12 cellular contexts compared by ENCODE assay signal in genomic region chr17:43536236-43537088, GRCh38. TPM values are rescaled to one million over a fixed set of nuclear protein-coding genes. Genes with fewer than 3 reads are reported as not detected.
DNase-seq lines count a peak whose midpoint lies in the region; ATAC-seq and TF ChIP-seq lines count a peak whose summit lies in the region.
"Had no signal": no experiment of that assay in that cellular context is flagged by ENCODE, and none has a peak within 500 bp of the region (broad histone marks: within the 10 kb centered on the region; RNA-seq: fewer than 3 reads in every experiment).

No MANE protein-coding gene starts in this region.

- H3K4me2 ChIP-seq in osteoblast (ENCODE audit: insufficient read depth, low read length): peak overlapping the region; percentile 60

- H3K4me1 ChIP-seq in osteoblast (ENCODE audit: insufficient read depth, low read length): peaks cover 15% of the 10 kb centered on the region

- TF ChIP-seq CTCF in brain microvascular endothelial cell (IDR thresholded peaks at IDR 0.05; ENCODE audit: low read depth, low read length, missing control alignments) (no peak), osteoblast (IDR thresholded peaks at IDR 0.05; ENCODE audit: extremely low read depth, low read depth, low read length) (no peak)

- DNase-seq in DMS53 treated with DMSO at 0.1 percent for 48 hours (lab: John Stamatoyannopoulos, UW; ENCODE audit: unreplicated experiment) (peak; percentile 29), LHCN-M2 (ENCODE audit: low read depth) (peak; percentile 93), brain microvascular endothelial cell (peak; percentile 65), osteoblast (ENCODE audit: insufficient read length, low spot score, missing footprints) (peak; percentile 95), DMS79 treated with DMSO at 0.1 percent for 48 hours (lab: John Stamatoyannopoulos, UW) (no peak), HUDEP-2 (lab: John Stamatoyannopoulos, UW; ENCODE audit: unreplicated experiment in 76 of 76) (no peak), NAMALWA (ENCODE audit: low spot score) (no peak)
- DNase-seq: activated naive CD4-positive, alpha-beta T cell treated with anti-CD3 and anti-CD28 coated beads for 36 hours; erythroblast had no signal

- H3K27ac ChIP-seq in brain microvascular endothelial cell: peak overlapping the region; percentile 16
- peak overlapping the region; percentile 44 for H3K27ac ChIP-seq in osteoblast (ENCODE audit: low read depth, low read length)
- H3K27ac ChIP-seq: vagina had no signal

- no peaks in the 10 kb centered on the region for H3K9me3 ChIP-seq in osteoblast (ENCODE audit: low read depth, low read length)
- H3K9me3 ChIP-seq: vagina had no signal

- H3K27me3 ChIP-seq in brain microvascular endothelial cell (replicated peaks): no peaks in the 10 kb centered on the region
- no peaks in the 10 kb centered on the region for H3K27me3 ChIP-seq in osteoblast (ENCODE audit: insufficient read depth, low read length)
- H3K27me3 ChIP-seq: vagina had no signal

- in situ Hi-C loops in brain microvascular endothelial cell (cut with HindIII; ENCODE audit: low pct_ligation_motif_present, low sequenced_read_pairs): no loop called here

- no peak for ATAC-seq in HG02885 (IDR thresholded peaks at IDR 0.05; ENCODE audit: poor library complexity, unreplicated experiment)

- no peaks in the 10 kb centered on the region for H3K79me2 ChIP-seq in osteoblast (ENCODE audit: insufficient read depth, low read length)

- H3K36me3 ChIP-seq in brain microvascular endothelial cell (replicated peaks) (no peaks in the 10 kb centered on the region), osteoblast (ENCODE audit: insufficient read depth, low read length) (no peaks in the 10 kb centered on the region)
- H3K36me3 ChIP-seq: vagina had no signal

- H3K4me3 ChIP-seq in brain microvascular endothelial cell (ENCODE audit: low read depth, low read length) (no peak overlapping the region), osteoblast (ENCODE audit: insufficient read depth, low read length) (no peak overlapping the region)
- H3K4me3 ChIP-seq: vagina had no signal

- H4K20me1 ChIP-seq in osteoblast (ENCODE audit: insufficient read depth, low read length): no peaks in the 10 kb centered on the region

- H2AFZ ChIP-seq in osteoblast (ENCODE audit: low read length): no peak overlapping the region

RNA-seq across cellular contexts. Expression of gene ETV4, which starts 9.7 kb away (rescaled TPM):
- total RNA-seq in LHCN-M2 (2014; rRNA removed): 34.5 and 49.8 TPM in 2 replicates
- 14.0 TPM for polyA plus RNA-seq in LHCN-M2 (2012)
- total RNA-seq in osteoblast: 0.72 and 1.2 TPM in 2 replicates
- total RNA-seq: mononuclear cell had no signal

RNA-seq across cellular contexts. Expression of gene DHX8, which starts 52.7 kb away (rescaled TPM):
- total RNA-seq in LHCN-M2 (2014; rRNA removed): 35.8 and 41.8 TPM in 2 replicates
- 27.6 TPM for polyA plus RNA-seq in LHCN-M2 (2012)
- 39.2 and 42.3 TPM in 2 replicates for total RNA-seq in osteoblast

Comparison
In these comparisons a context has a peak if more than half of its experiments do, and no peak if none do; other contexts are left out.
1. DNase-seq: peak in DMS53 treated with DMSO at 0.1 percent for 48 hours (single experiment), LHCN-M2 (single experiment), brain microvascular endothelial cell (single experiment) and osteoblast (single experiment); none in DMS79 treated with DMSO at 0.1 percent for 48 hours (single experiment), HUDEP-2 (0 of 76) and NAMALWA (single experiment).
2. RNA of gene ETV4, which starts 9.7 kb away (total RNA-seq): 34.5 to 49.8 TPM in LHCN-M2; 0.72 to 1.2 TPM in osteoblast; every median in the first group is over 10 times any median in the second.